ENCODE assay signal across 1 cellular context in genomic region chr18:57141208-57142129, GRCh38.
A peak's percentile ranks its signal among the peaks of the same experiment; 100 is the strongest.
TF ChIP-seq lines count a peak whose summit lies in the region.

No MANE protein-coding gene starts in this region.

TF ChIP-seq in K562, 482 proteins besides CTCF, POLR2A, EP300 and RAD21 (continued from another document):
- TF ChIP-seq, protein P1, sequence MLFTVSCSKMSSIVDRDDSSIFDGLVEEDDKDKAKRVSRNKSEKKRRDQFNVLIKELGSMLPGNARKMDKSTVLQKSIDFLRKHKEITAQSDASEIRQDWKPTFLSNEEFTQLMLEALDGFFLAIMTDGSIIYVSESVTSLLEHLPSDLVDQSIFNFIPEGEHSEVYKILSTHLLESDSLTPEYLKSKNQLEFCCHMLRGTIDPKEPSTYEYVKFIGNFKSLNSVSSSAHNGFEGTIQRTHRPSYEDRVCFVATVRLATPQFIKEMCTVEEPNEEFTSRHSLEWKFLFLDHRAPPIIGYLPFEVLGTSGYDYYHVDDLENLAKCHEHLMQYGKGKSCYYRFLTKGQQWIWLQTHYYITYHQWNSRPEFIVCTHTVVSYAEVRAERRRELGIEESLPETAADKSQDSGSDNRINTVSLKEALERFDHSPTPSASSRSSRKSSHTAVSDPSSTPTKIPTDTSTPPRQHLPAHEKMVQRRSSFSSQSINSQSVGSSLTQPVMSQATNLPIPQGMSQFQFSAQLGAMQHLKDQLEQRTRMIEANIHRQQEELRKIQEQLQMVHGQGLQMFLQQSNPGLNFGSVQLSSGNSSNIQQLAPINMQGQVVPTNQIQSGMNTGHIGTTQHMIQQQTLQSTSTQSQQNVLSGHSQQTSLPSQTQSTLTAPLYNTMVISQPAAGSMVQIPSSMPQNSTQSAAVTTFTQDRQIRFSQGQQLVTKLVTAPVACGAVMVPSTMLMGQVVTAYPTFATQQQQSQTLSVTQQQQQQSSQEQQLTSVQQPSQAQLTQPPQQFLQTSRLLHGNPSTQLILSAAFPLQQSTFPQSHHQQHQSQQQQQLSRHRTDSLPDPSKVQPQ (CRISPR knock-in tag; IDR thresholded peaks at IDR 0.05; ENCODE audit: borderline replicate concordance): no peak
- TF ChIP-seq ZNF584 (CRISPR knock-in tag; IDR thresholded peaks at IDR 0.05; ENCODE audit: low read depth) (0 out of 2 replicates have a peak, but pooled peaks have one; percentile 48), CEBPG (CRISPR knock-in tag; IDR thresholded peaks at IDR 0.05) (peak; percentile 98), CEBPG (tag; conservative IDR thresholded peaks at IDR 0.05 in 1 of 2, IDR thresholded peaks at IDR 0.05 in 1 of 2) (peak; percentile 99 to 100), ZNF347 (CRISPR knock-in tag; IDR thresholded peaks at IDR 0.05; ENCODE audit: low read depth) (no peak), KLF1 (tag; IDR thresholded peaks at IDR 0.05) (no peak), HNRNPK (IDR thresholded peaks at IDR 0.05; ENCODE audit: low read depth, low read length, poor library complexity, severe bottlenecking) (no peak), TAF1 (IDR thresholded peaks at IDR 0.05; ENCODE audit: control insufficient read depth, extremely low read depth, insufficient read depth, low read length, severe bottlenecking) (no peak), CBFB (CRISPR knock-in tag; IDR thresholded peaks at IDR 0.05) (no peak), ATF1 (CRISPR knock-in tag; IDR thresholded peaks at IDR 0.05) (no peak), ATF1 (tag; IDR thresholded peaks at IDR 0.05) (peak; percentile 70), ZKSCAN3 (CRISPR knock-in tag; IDR thresholded peaks at IDR 0.05) (no peak), FOXJ3 (CRISPR knock-in tag; IDR thresholded peaks at IDR 0.05) (no peak), RFX1 (IDR thresholded peaks at IDR 0.05) (no peak), HCFC1 (IDR thresholded peaks at IDR 0.05; ENCODE audit: low read depth, low read length) (no peak), HIVEP1 (CRISPR knock-in tag; IDR thresholded peaks at IDR 0.05) (no peak), ZNF668 (CRISPR knock-in tag; IDR thresholded peaks at IDR 0.05) (no peak), ZNF311 (CRISPR knock-in tag; IDR thresholded peaks at IDR 0.05) (0 out of 2 replicates have a peak, but pooled peaks have one; percentile 36), ARNT (IDR thresholded peaks at IDR 0.05) (peak in 1 of 2 experiments; percentile 62; a peak in 1 of 4 replicates), SREBF1 (IDR thresholded peaks at IDR 0.05; ENCODE audit: borderline replicate concordance, low read depth, low read length) (no peak), ZFPM2 (CRISPR knock-in tag; IDR thresholded peaks at IDR 0.05) (no peak), PHF20 (IDR thresholded peaks at IDR 0.05; ENCODE audit: partially characterized antibody) (no peak), BMI1 (IDR thresholded peaks at IDR 0.05; ENCODE audit: low read length) (no peak), RBM34 (IDR thresholded peaks at IDR 0.05; ENCODE audit: borderline replicate concordance, insufficient read depth, low read length) (no peak), NFE2 (IDR thresholded peaks at IDR 0.05; ENCODE audit: low read depth) (0 out of 2 replicates have a peak, but pooled peaks have one; percentile 26), TARDBP (IDR thresholded peaks at IDR 0.05) (0 out of 2 replicates have a peak, but pooled peaks have one; percentile 33), NKRF (IDR thresholded peaks at IDR 0.05; ENCODE audit: borderline replicate concordance) (no peak), HDAC2 (IDR thresholded peaks at IDR 0.05) (peak; percentile 79; the same call in 1 of the 2 replicates), HMG20B (CRISPR knock-in tag; IDR thresholded peaks at IDR 0.05) (no peak), ZNF212 (CRISPR knock-in tag; IDR thresholded peaks at IDR 0.05) (no peak), RFX5 (IDR thresholded peaks at IDR 0.05; ENCODE audit: low read depth, low read length) (no peak), MAFG (tag; conservative IDR thresholded peaks at IDR 0.05) (no peak), DPF2 (IDR thresholded peaks at IDR 0.05) (peak; percentile 63; the same call in 1 of the 2 replicates), MTA3 (IDR thresholded peaks at IDR 0.05; ENCODE audit: borderline replicate concordance) (no peak), CHCHD3 (CRISPR knock-in tag; IDR thresholded peaks at IDR 0.05) (no peak), HEY1 (CRISPR knock-in tag; IDR thresholded peaks at IDR 0.05; ENCODE audit: borderline replicate concordance) (no peak), ZNF592 (IDR thresholded peaks at IDR 0.05) (no peak), TRIM24 (IDR thresholded peaks at IDR 0.05) (peak; percentile 66 to 88; a peak in 2 of 4 replicates), RBM15 (IDR thresholded peaks at IDR 0.05; ENCODE audit: insufficient read depth, low read length) (no peak), KAT8 (IDR thresholded peaks at IDR 0.05; ENCODE audit: low read depth) (no peak), MECOM (CRISPR knock-in tag; IDR thresholded peaks at IDR 0.05) (peak; percentile 84), CTBP1 (IDR thresholded peaks at IDR 0.05; ENCODE audit: borderline replicate concordance) (peak; percentile 98), JUN (IDR thresholded peaks at IDR 0.05; ENCODE audit: borderline replicate concordance, low read depth, low read length) (peak; percentile 84), JUN (CRISPR knock-in tag; IDR thresholded peaks at IDR 0.05; ENCODE audit: borderline replicate concordance) (no peak)
- TF ChIP-seq, protein P2, sequence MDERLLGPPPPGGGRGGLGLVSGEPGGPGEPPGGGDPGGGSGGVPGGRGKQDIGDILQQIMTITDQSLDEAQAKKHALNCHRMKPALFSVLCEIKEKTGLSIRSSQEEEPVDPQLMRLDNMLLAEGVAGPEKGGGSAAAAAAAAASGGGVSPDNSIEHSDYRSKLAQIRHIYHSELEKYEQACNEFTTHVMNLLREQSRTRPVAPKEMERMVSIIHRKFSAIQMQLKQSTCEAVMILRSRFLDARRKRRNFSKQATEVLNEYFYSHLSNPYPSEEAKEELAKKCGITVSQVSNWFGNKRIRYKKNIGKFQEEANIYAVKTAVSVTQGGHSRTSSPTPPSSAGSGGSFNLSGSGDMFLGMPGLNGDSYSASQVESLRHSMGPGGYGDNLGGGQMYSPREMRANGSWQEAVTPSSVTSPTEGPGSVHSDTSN (CRISPR knock-in tag; IDR thresholded peaks at IDR 0.05; ENCODE audit: low read depth): peak; percentile 69
- TF ChIP-seq, protein P2 (tag; conservative IDR thresholded peaks at IDR 0.05; ENCODE audit: low read depth): peak; percentile 96
- TF ChIP-seq, protein P3, sequence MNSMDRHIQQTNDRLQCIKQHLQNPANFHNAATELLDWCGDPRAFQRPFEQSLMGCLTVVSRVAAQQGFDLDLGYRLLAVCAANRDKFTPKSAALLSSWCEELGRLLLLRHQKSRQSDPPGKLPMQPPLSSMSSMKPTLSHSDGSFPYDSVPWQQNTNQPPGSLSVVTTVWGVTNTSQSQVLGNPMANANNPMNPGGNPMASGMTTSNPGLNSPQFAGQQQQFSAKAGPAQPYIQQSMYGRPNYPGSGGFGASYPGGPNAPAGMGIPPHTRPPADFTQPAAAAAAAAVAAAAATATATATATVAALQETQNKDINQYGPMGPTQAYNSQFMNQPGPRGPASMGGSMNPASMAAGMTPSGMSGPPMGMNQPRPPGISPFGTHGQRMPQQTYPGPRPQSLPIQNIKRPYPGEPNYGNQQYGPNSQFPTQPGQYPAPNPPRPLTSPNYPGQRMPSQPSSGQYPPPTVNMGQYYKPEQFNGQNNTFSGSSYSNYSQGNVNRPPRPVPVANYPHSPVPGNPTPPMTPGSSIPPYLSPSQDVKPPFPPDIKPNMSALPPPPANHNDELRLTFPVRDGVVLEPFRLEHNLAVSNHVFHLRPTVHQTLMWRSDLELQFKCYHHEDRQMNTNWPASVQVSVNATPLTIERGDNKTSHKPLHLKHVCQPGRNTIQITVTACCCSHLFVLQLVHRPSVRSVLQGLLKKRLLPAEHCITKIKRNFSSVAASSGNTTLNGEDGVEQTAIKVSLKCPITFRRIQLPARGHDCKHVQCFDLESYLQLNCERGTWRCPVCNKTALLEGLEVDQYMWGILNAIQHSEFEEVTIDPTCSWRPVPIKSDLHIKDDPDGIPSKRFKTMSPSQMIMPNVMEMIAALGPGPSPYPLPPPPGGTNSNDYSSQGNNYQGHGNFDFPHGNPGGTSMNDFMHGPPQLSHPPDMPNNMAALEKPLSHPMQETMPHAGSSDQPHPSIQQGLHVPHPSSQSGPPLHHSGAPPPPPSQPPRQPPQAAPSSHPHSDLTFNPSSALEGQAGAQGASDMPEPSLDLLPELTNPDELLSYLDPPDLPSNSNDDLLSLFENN (IDR thresholded peaks at IDR 0.05; ENCODE audit: low read depth in 2 of 2, low read length in 2 of 2): peak in 1 of 2 experiments; percentile 48; a peak in 1 of 4 replicates
- TF ChIP-seq, protein P4, sequence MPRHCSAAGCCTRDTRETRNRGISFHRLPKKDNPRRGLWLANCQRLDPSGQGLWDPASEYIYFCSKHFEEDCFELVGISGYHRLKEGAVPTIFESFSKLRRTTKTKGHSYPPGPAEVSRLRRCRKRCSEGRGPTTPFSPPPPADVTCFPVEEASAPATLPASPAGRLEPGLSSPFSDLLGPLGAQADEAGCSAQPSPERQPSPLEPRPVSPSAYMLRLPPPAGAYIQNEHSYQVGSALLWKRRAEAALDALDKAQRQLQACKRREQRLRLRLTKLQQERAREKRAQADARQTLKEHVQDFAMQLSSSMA (CRISPR knock-in tag; IDR thresholded peaks at IDR 0.05): no peak
- TF ChIP-seq, protein P5, sequence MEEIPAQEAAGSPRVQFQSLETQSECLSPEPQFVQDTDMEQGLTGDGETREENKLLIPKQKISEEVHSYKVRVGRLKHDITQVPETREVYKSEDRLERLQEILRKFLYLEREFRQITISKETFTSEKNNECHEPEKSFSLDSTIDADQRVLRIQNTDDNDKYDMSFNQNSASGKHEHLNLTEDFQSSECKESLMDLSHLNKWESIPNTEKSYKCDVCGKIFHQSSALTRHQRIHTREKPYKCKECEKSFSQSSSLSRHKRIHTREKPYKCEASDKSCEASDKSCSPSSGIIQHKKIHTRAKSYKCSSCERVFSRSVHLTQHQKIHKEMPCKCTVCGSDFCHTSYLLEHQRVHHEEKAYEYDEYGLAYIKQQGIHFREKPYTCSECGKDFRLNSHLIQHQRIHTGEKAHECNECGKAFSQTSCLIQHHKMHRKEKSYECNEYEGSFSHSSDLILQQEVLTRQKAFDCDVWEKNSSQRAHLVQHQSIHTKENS (CRISPR knock-in tag; IDR thresholded peaks at IDR 0.05): no peak
- TF ChIP-seq, protein P6, sequence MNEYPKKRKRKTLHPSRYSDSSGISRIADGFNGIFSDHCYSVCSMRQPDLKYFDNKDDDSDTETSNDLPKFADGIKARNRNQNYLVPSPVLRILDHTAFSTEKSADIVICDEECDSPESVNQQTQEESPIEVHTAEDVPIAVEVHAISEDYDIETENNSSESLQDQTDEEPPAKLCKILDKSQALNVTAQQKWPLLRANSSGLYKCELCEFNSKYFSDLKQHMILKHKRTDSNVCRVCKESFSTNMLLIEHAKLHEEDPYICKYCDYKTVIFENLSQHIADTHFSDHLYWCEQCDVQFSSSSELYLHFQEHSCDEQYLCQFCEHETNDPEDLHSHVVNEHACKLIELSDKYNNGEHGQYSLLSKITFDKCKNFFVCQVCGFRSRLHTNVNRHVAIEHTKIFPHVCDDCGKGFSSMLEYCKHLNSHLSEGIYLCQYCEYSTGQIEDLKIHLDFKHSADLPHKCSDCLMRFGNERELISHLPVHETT (CRISPR knock-in tag; conservative IDR thresholded peaks at IDR 0.05 in 1 of 2, IDR thresholded peaks at IDR 0.05 in 1 of 2): no peak
